ENCODE assay signal across 15 cellular contexts in the genomic region with DNA sequence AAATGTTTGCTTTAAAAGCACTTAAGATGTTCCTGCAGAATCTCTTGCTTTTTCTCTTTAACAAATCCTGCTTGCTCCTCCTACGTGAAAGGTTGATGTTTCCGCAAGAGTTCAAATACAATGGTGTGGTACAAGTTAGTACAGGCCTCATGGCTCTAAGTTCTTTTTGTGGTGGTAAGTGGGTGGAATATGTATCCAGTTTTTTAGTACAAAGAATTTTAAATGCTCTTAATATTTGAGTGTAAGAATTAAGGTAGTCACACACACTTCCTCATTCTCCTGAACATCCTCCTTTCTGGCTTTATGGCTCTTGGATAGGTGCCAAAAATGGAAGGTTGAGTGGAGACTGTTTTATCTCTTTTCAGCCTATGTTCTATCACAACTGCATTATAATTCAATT. TPM values are rescaled to one million over a fixed set of nuclear protein-coding genes. Genes with fewer than 3 reads are reported as not detected.
DNase-seq lines count a peak whose midpoint lies in the region; ATAC-seq, FAIRE-seq and TF ChIP-seq lines count a peak whose summit lies in the region.
"Had no signal": no experiment of that assay in that cellular context is flagged by ENCODE, and none has a peak within 500 bp of the region (broad histone marks: within the 10 kb centered on the region; RNA-seq: fewer than 3 reads in every experiment).

No MANE protein-coding gene starts in this region.

- H3K36me3 ChIP-seq in GM23338 (ENCODE audit: insufficient read depth): no peaks in the 10 kb centered on the region
- H3K36me3 ChIP-seq: pancreas had no signal

- no peak for DNase-seq in GM23338 (ENCODE audit: low spot score)
- peak; percentile 28 for DNase-seq in NCI-H2171 (lab: John Stamatoyannopoulos, UW)
- peak; percentile 10 for DNase-seq in astrocyte of the hippocampus (ENCODE audit: low read depth, low spot score)
- peak; percentile 7 for DNase-seq in myocyte (ENCODE audit: low read depth)
- no peak for DNase-seq in GM12892 (ENCODE audit: insufficient read length)
- no peak for DNase-seq in activated gamma-delta T cell treated with Interleukin-2 at 50 U/mL for 16 hours
- DNase-seq in glutamatergic neuron: no peak
- no peak for DNase-seq in NCI-H82 (lab: John Stamatoyannopoulos, UW)
- DNase-seq: activated B cell treated with CpG ODN at 0.5 μM for 24 hours, left colon, pancreas, PC-9 had no signal

- H3K9me2 ChIP-seq in GM23338 (ENCODE audit: insufficient read depth): no peaks in the 10 kb centered on the region

- H3K9me3 Mint-ChIP-seq in GM23338: no peaks in the 10 kb centered on the region
- no peaks in the 10 kb centered on the region for H3K9me3 Mint-ChIP-seq in glutamatergic neuron (ENCODE audit: unreplicated experiment)
- H3K9me3 Mint-ChIP-seq: activated B cell treated with CpG ODN at 0.5 μM for 24 hours had no signal

- no peaks in the 10 kb centered on the region for H4K20me1 ChIP-seq in GM23338 (replicated peaks; ENCODE audit: insufficient read depth)

- no peaks in the 10 kb centered on the region for H3F3A ChIP-seq in GM23338 (replicated peaks; ENCODE audit: low read depth)

- H3K27me3 ChIP-seq in GM23338 (ENCODE audit: insufficient read depth): no peaks in the 10 kb centered on the region
- H3K27me3 ChIP-seq: pancreas had no signal

- H3K36me3 Mint-ChIP-seq in GM23338 (ENCODE audit: low read depth) (no peaks in the 10 kb centered on the region), glutamatergic neuron (ENCODE audit: unreplicated experiment) (no peaks in the 10 kb centered on the region)

- no peak for TF ChIP-seq POLR2A in GM12892 (IDR thresholded peaks at IDR 0.05; ENCODE audit: low read depth, low read length)

- no peaks in the 10 kb centered on the region for H3K4me1 ChIP-seq in GM23338 (ENCODE audit: insufficient read depth)
- H3K4me1 ChIP-seq: pancreas had no signal

- TF ChIP-seq CTCF in GM23338 (conservative IDR thresholded peaks at IDR 0.05; ENCODE audit: low read depth in 2 of 2) (no peak), glutamatergic neuron (IDR thresholded peaks at IDR 0.05; ENCODE audit: partially characterized antibody, unreplicated experiment) (no peak)

- H3K79me2 ChIP-seq in GM23338 (replicated peaks; ENCODE audit: insufficient read depth): no peaks in the 10 kb centered on the region

- FAIRE-seq in GM12892 (lab: Jason Lieb, UNC): no peak
- FAIRE-seq: D721Med had no signal

- H3K4me3 Mint-ChIP-seq in GM23338 (no peak overlapping the region), glutamatergic neuron (ENCODE audit: unreplicated experiment) (no peak overlapping the region)
- H3K4me3 Mint-ChIP-seq: activated B cell treated with CpG ODN at 0.5 μM for 24 hours; activated T-helper 17 cell treated with anti-CD3 and anti-CD28 coated beads, Interleukin-2, amount 50 U/mL, for 72 hours had no signal

- no peak for ATAC-seq in GM23338
- ATAC-seq: activated T-helper 17 cell treated with anti-CD3 and anti-CD28 coated beads, Interleukin-2, amount 50 U/mL, for 72 hours; left colon; pancreas had no signal

- no peak overlapping the region for H3K4me3 ChIP-seq in GM23338
- H3K4me3 ChIP-seq: pancreas, PC-9 had no signal

- H3K4me1 Mint-ChIP-seq in GM23338 (peaks cover 2% of the 10 kb centered on the region; the same call in 1 of the 3 replicates), glutamatergic neuron (ENCODE audit: low read depth, unreplicated experiment) (no peaks in the 10 kb centered on the region)
- H3K4me1 Mint-ChIP-seq: activated B cell treated with CpG ODN at 0.5 μM for 24 hours; activated T-helper 17 cell treated with anti-CD3 and anti-CD28 coated beads, Interleukin-2, amount 50 U/mL, for 72 hours had no signal

- no peak overlapping the region for H3K27ac ChIP-seq in GM23338 (ENCODE audit: low read depth)
- H3K27ac ChIP-seq: KMS-11, pancreas, PC-9 had no signal

- no peak overlapping the region for H3K4me2 ChIP-seq in GM23338
- H3K4me2 ChIP-seq: KMS-11, PC-9 had no signal

- H3K27me3 Mint-ChIP-seq in GM23338 (ENCODE audit: insufficient read depth, low read depth, poor library complexity) (no peaks in the 10 kb centered on the region), glutamatergic neuron (ENCODE audit: unreplicated experiment) (peaks cover 4% of the 10 kb centered on the region)
- H3K27me3 Mint-ChIP-seq: activated B cell treated with CpG ODN at 0.5 μM for 24 hours had no signal

- no peak overlapping the region for H3K27ac Mint-ChIP-seq in GM23338
- H3K27ac Mint-ChIP-seq in glutamatergic neuron (ENCODE audit: unreplicated experiment): no peak overlapping the region
- H3K27ac Mint-ChIP-seq: activated B cell treated with CpG ODN at 0.5 μM for 24 hours; activated T-helper 17 cell treated with anti-CD3 and anti-CD28 coated beads, Interleukin-2, amount 50 U/mL, for 72 hours had no signal

- peak overlapping the region; percentile 64; the same call in 1 of the 2 replicates for H2AFZ ChIP-seq in GM23338
- H2AFZ ChIP-seq: PC-9 had no signal

TF ChIP-seq in GM23338, 12 proteins besides CTCF, POLR2A, EP300 and RAD21 (continues in another document):
- TF ChIP-seq STAT1 (IDR thresholded peaks at IDR 0.05; ENCODE audit: unreplicated experiment) (no peak), ETS1 (IDR thresholded peaks at IDR 0.05) (no peak), CREB1 (CRISPR knock-in tag; IDR thresholded peaks at IDR 0.05; ENCODE audit: low read depth) (no peak), EZH2phosphoT487 (IDR thresholded peaks at IDR 0.05; ENCODE audit: unreplicated experiment) (no peak), NANOG (IDR thresholded peaks at IDR 0.05; ENCODE audit: borderline replicate concordance) (no peak)

RNA-seq across cellular contexts. Expression of gene OTOGL, which starts 1.8 kb away (rescaled TPM):
- 0.35 and 0.66 TPM in 2 replicates for total RNA-seq in GM23338 (2014; rRNA removed; shearing (Covaris generic))
- polyA plus RNA-seq in GM23338 (2016; fragmentation: Nextera tagmentation; extraction: Ambion mirVana): 0.36 and 0.80 TPM in 2 replicates
- 0.05 and 0.29 TPM in 2 replicates for total RNA-seq in myocyte
- 0.05 TPM for polyA plus RNA-seq in myocyte (2012)
- polyA plus RNA-seq in GM12892 (2012; ENCODE audit: missing spikeins): 0.04 TPM
- total RNA-seq in glutamatergic neuron (ENCODE audit: unreplicated experiment): 0.83 TPM
- total RNA-seq: activated B cell treated with CpG ODN at 0.5 μM for 24 hours; activated T-helper 17 cell treated with anti-CD3 and anti-CD28 coated beads, Interleukin-2, amount 50 U/mL, for 72 hours; PC-9 had no signal

Comparison
In these comparisons a context has a peak if more than half of its experiments do, and no peak if none do; other contexts are left out.
1. DNase-seq: peak in NCI-H2171 (single experiment), astrocyte of the hippocampus (single experiment) and myocyte (single experiment); none in GM23338 (single experiment), GM12892 (single experiment), activated gamma-delta T cell treated with Interleukin-2 at 50 U/mL for 16 hours (single experiment), glutamatergic neuron (single experiment) and NCI-H82 (single experiment).